ENCODE assay signal across 8 cellular contexts in genomic region chr4:124696182-124696581, GRCh38. TPM values are rescaled to one million over a fixed set of nuclear protein-coding genes. Genes with fewer than 3 reads are reported as not detected.
"Had no signal": no experiment of that assay in that cellular context is flagged by ENCODE, and none has a peak within 500 bp of the region (broad histone marks: within the 10 kb centered on the region; RNA-seq: fewer than 3 reads in every experiment).

No MANE protein-coding gene starts in this region.

- H3K4me3 Mint-ChIP-seq: IgD-negative memory B cell had no signal

- H3K4me3 ChIP-seq: K562 had no signal

- H3K27ac Mint-ChIP-seq: IgD-negative memory B cell had no signal

- H3K9ac ChIP-seq: KMS-11 had no signal

- DNase-seq: IMR-90, KBM-7, KG1 had no signal

- H3K27ac ChIP-seq: HL-60, KMS-11 had no signal

- ATAC-seq: HepG2, K562 had no signal

RNA-seq across cellular contexts. Expression of gene ANKRD50, which starts 16.4 kb away (rescaled TPM):
- polyA plus RNA-seq: IgD-negative memory B cell had no signal
